8 cellular contexts compared by ENCODE assay signal in the genomic region with DNA sequence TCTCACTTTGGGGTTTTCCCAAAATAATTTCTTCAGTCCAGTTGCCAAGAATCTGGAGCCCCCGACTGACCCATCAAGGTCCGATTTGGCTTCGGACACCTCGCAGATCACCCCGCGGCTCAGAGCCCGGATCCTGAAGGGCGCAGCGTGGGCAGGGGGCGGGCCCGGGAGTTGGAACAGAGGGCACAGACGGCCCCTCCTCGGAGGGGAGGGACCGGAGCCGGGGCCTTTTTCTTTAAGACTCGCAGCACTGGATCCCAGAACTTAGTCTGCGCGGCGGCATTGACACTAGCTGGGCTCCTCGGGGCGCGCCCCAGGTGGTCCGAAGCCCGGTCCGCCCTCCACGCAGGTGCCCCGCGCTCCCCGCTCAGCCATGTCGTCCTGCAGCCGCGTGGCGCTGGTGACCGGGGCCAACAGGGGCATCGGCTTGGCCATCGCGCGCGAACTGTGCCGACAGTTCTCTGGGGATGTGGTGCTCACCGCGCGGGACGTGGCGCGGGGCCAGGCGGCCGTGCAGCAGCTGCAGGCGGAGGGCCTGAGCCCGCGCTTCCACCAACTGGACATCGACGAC. TPM values are rescaled to one million over a fixed set of nuclear protein-coding genes. Genes with fewer than 3 reads are reported as not detected.
DNase-seq lines count a peak whose midpoint lies in the region; ATAC-seq and TF ChIP-seq lines count a peak whose summit lies in the region.

A gene (plus strand): TSS at position 260 of the 571 bp plus-strand sequence. CDS start 114 bp downstream, at position 374.

- peak; percentile 65 for ATAC-seq in T-helper 17 cell
- ATAC-seq in HG03354 (IDR thresholded peaks at IDR 0.05; ENCODE audit: poor library complexity, severe bottlenecking, unreplicated experiment): no peak
- no peak for ATAC-seq in GM19324 (IDR thresholded peaks at IDR 0.05; ENCODE audit: low FRiP score, unreplicated experiment)

- H3K4me2 ChIP-seq in skeletal muscle satellite cell (ENCODE audit: low read length): peak within 1 kb of the TSS; percentile 91

- H3K36me3 Mint-ChIP-seq in T-helper 17 cell (ENCODE audit: low read depth) (peaks cover 2% of the 10 kb centered on the region), brain (no peaks in the 10 kb centered on the region)

- H3K4me1 Mint-ChIP-seq in T-helper 17 cell (peaks cover 16% of the 10 kb centered on the region), brain (peaks cover 19% of the 10 kb centered on the region)

- peak within 1 kb of the TSS; percentile 89 for H3K27ac ChIP-seq in 22Rv1
- H3K27ac ChIP-seq in iPS-20b (ENCODE audit: low read length): no peak within 1 kb of the TSS

- H3K27ac Mint-ChIP-seq in T-helper 17 cell (peak within 1 kb of the TSS; percentile 87), brain (peak within 1 kb of the TSS in 4 of 5 experiments; percentile 70 to 91 (median 82))

- TF ChIP-seq CTCF in 22Rv1 (IDR thresholded peaks at IDR 0.05): no peak
- no peak for TF ChIP-seq CTCF in brain (conservative IDR thresholded peaks at IDR 0.05)

- H3K4me1 ChIP-seq in iPS-20b (ENCODE audit: insufficient read depth, low read length) (peaks cover 6% of the 10 kb centered on the region; the same call in 1 of the 2 replicates), skeletal muscle satellite cell (ENCODE audit: control insufficient read depth, insufficient read depth, low read length) (peaks cover 22% of the 10 kb centered on the region)

- H3K27me3 Mint-ChIP-seq in T-helper 17 cell (no peaks in the 10 kb centered on the region), brain (peaks cover 76% of the 10 kb centered on the region)

- DNase-seq in H4 (ENCODE audit: low spot score) (peak; percentile 48), T-helper 17 cell (peak; percentile 25 to 36 (median 28))

- H3K36me3 ChIP-seq in iPS-20b (ENCODE audit: insufficient read depth, low read depth, low read length): no peaks in the 10 kb centered on the region
- peaks cover 2% of the 10 kb centered on the region for H3K36me3 ChIP-seq in skeletal muscle satellite cell (ENCODE audit: insufficient read depth, low read length)

- H3K4me3 ChIP-seq in iPS-20b (ENCODE audit: low read length) (peak within 1 kb of the TSS; percentile 64), skeletal muscle satellite cell (ENCODE audit: low read length) (peak within 1 kb of the TSS; percentile 71)

- H3K9ac ChIP-seq in iPS-20b (ENCODE audit: low read depth, low read length) (no peak within 1 kb of the TSS; the same call in 1 of the 2 replicates), skeletal muscle satellite cell (ENCODE audit: low read depth, low read length) (peak within 1 kb of the TSS; percentile 74)

- H3K27me3 ChIP-seq in iPS-20b (ENCODE audit: insufficient read depth, low read length) (peaks cover 74% of the 10 kb centered on the region), skeletal muscle satellite cell (ENCODE audit: control insufficient read depth, insufficient read depth, low read length) (no peaks in the 10 kb centered on the region)

- peaks cover 0 to 9% (median 0%) of the 10 kb centered on the region in 5 experiments for H3K9me3 Mint-ChIP-seq in brain

- peak within 1 kb of the TSS; percentile 93 for H3K4me3 Mint-ChIP-seq in T-helper 17 cell
- H3K4me3 Mint-ChIP-seq in brain: peak within 1 kb of the TSS; percentile 86 to 93 (median 88)

- H3K9me3 ChIP-seq in T-helper 17 cell (ENCODE audit: control insufficient read depth, low read length, poor library complexity, severe bottlenecking) (no peaks in the 10 kb centered on the region), iPS-20b (ENCODE audit: insufficient read depth, low read depth, low read length) (no peaks in the 10 kb centered on the region), skeletal muscle satellite cell (replicated peaks; ENCODE audit: low read length) (no peaks in the 10 kb centered on the region)

RNA-seq across cellular contexts. Expression of the gene that starts here (rescaled TPM):
- total RNA-seq in H4 (2014; rRNA removed; shearing (Covaris generic)): 33.0 and 33.6 TPM in 2 replicates
- 1 to 10 TPM; 2.2 to 3.1 TPM for total RNA-seq in T-helper 17 cell
- 9.6 TPM for polyA plus RNA-seq in brain (ENCODE audit: insufficient read depth, low read depth, low replicate concordance)
- total RNA-seq in skeletal muscle satellite cell (2012; rRNA removed): 10.1 and 24.2 TPM in 2 replicates
